9 cellular contexts compared by ENCODE assay signal in the genomic region with DNA sequence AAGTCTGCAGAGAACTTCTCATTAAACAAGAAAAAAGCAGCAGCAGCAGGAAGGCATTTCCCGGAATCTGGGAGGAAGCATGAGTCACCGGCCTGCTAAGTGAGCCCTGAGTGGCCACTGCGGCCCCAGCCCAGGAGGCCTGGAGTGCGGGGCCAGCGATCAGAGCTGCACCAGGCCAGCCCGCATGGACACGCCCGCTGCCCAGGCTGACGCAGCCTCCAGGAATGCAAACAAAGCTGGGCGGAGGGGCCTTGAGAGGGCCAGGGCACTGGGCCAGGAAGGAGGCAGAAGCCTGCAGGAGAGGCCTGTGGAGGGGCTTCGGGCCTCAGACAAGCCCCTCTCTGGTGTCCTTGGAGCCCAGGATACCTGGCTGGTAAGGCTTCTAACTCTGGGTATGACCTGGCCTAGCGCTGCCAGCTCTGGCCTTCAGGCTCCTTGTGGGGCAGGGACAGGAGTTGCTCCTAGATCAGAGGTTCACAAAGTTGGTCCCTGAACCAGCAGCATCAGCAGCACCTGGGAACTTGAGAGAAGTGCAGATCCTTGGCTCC.
A peak's percentile ranks its signal among the peaks of the same experiment; 100 is the strongest.
DNase-seq lines count a peak whose midpoint lies in the region; ATAC-seq and TF ChIP-seq lines count a peak whose summit lies in the region.
"Had no signal": no experiment of that assay in that cellular context is flagged by ENCODE, and none has a peak within 500 bp of the region (broad histone marks: within the 10 kb centered on the region; RNA-seq: fewer than 3 reads in every experiment).

No MANE protein-coding gene starts in this region.

- no peak for TF ChIP-seq CTCF in WI38 (IDR thresholded peaks at IDR 0.05; ENCODE audit: low read depth, low read length)

- ATAC-seq in GM21619 (IDR thresholded peaks at IDR 0.05; ENCODE audit: unreplicated experiment) = no peak
- ATAC-seq in GM18505 (IDR thresholded peaks at IDR 0.05; ENCODE audit: unreplicated experiment) = no peak
- no peak for ATAC-seq in activated naive CD8-positive, alpha-beta T cell treated with anti-CD3 and anti-CD28 coated beads, Interleukin-2, amount 50 U/mL, for 24 hours

- DNase-seq in NCI-H2227 (lab: John Stamatoyannopoulos, UW; ENCODE audit: unreplicated experiment) (peak; percentile 59), NCI-H2227 treated with DMSO at 0.1 percent for 48 hours (lab: John Stamatoyannopoulos, UW) (no peak), cardiac septum (ENCODE audit: low spot score) (peak; percentile 89), renal cortical epithelial cell (ENCODE audit: low read depth) (peak; percentile 97)
- DNase-seq in activated naive CD8-positive, alpha-beta T cell treated with anti-CD3 and anti-CD28 coated beads, Interleukin-2, amount 50 U/mL, for 24 hours = no peak
- DNase-seq: DND-41 had no signal

- H3K27me3 Mint-ChIP-seq in activated naive CD8-positive, alpha-beta T cell treated with anti-CD3 and anti-CD28 coated beads, Interleukin-2, amount 50 U/mL, for 24 hours = peaks cover 2% of the 10 kb centered on the region

- no peak for TF ChIP-seq POLR2A in GM18505 (IDR thresholded peaks at IDR 0.05; ENCODE audit: borderline replicate concordance, extremely low read depth, insufficient read depth, insufficient read length)

- H3K36me3 Mint-ChIP-seq in activated naive CD8-positive, alpha-beta T cell treated with anti-CD3 and anti-CD28 coated beads, Interleukin-2, amount 50 U/mL, for 24 hours (ENCODE audit: low read depth) = no peaks in the 10 kb centered on the region

- no peak overlapping the region for H3K4me3 Mint-ChIP-seq in activated naive CD8-positive, alpha-beta T cell treated with anti-CD3 and anti-CD28 coated beads, Interleukin-2, amount 50 U/mL, for 24 hours

- H3K9me3 Mint-ChIP-seq in activated naive CD8-positive, alpha-beta T cell treated with anti-CD3 and anti-CD28 coated beads, Interleukin-2, amount 50 U/mL, for 24 hours = no peaks in the 10 kb centered on the region

- peak overlapping the region; percentile 28; the same call in 1 of the 2 replicates for H3K4me3 ChIP-seq in WI38 (ENCODE audit: low read depth, low read length)

- intact Hi-C loops in cardiac septum (cut with DNase I) = loop anchor here (2.0 kb wide), 1 partner anchor 40 kb away; no protein-coding TSS in a partner anchor

- H3K27ac Mint-ChIP-seq in activated naive CD8-positive, alpha-beta T cell treated with anti-CD3 and anti-CD28 coated beads, Interleukin-2, amount 50 U/mL, for 24 hours = no peak overlapping the region

- no peaks in the 10 kb centered on the region for H3K4me1 Mint-ChIP-seq in activated naive CD8-positive, alpha-beta T cell treated with anti-CD3 and anti-CD28 coated beads, Interleukin-2, amount 50 U/mL, for 24 hours

Comparison
In these comparisons a context has a peak if more than half of its experiments do, and no peak if none do; other contexts are left out.
1. DNase-seq: peak in NCI-H2227 (single experiment), cardiac septum (single experiment) and renal cortical epithelial cell (single experiment); none in NCI-H2227 treated with DMSO at 0.1 percent for 48 hours (single experiment) and activated naive CD8-positive, alpha-beta T cell treated with anti-CD3 and anti-CD28 coated beads, Interleukin-2, amount 50 U/mL, for 24 hours (single experiment).